In genomic region chr2:68993660-68994059, GRCh38 we compare ENCODE assay signal across 23 cellular contexts. TPM values are rescaled to one million over a fixed set of nuclear protein-coding genes. Genes with fewer than 3 reads are reported as not detected.
A peak's percentile ranks its signal among the peaks of the same experiment; 100 is the strongest.
DNase-seq lines count a peak whose midpoint lies in the region; ATAC-seq, FAIRE-seq and TF ChIP-seq lines count a peak whose summit lies in the region.
"Had no signal": no experiment of that assay in that cellular context is flagged by ENCODE, and none has a peak within 500 bp of the region (broad histone marks: within the 10 kb centered on the region; RNA-seq: fewer than 3 reads in every experiment).

No MANE protein-coding gene starts in this region.

- in situ Hi-C loops in HepG2 (cut with HindIII; ENCODE audit: extremely low pct_ligation_motif_present, low pct_unique_long_range_greater_than_20kb): no loop called here

- intact Hi-C loops in HepG2 (cut with micrococcal nuclease; ENCODE audit: unreplicated experiment): no loop called here
- intact Hi-C loops in right lobe of liver (cut with DNase I): no loop called here
- intact Hi-C loops in activated T-helper 2 cell treated with anti-CD3 and anti-CD28 coated beads, Interferon-gamma antibody, Interleukin-2, Interleukin-4, amounts not matched to agents 10 μg/mL and 5 μg/mL and 100 μg/mL, durations not matched to agents 14 hours and 24 hours and 36 hours (cut with micrococcal nuclease): no loop called here

- no peak overlapping the region for H2AFZ ChIP-seq in HepG2 (ENCODE audit: low read length)
- H2AFZ ChIP-seq: GM23248 had no signal

- DNase-seq in NCI-H1417 (lab: John Stamatoyannopoulos, UW): peak in 2 of 3 experiments; percentile 12 to 51
- no peak for DNase-seq in NCI-H1417 treated with DMSO at 0.1 percent for 48 hours (lab: John Stamatoyannopoulos, UW)
- peak; percentile 77 for DNase-seq in HepG2 (ENCODE audit: low spot score)
- DNase-seq in right lobe of liver: no peak
- DNase-seq in erythroblast (lab: John Stamatoyannopoulos, UW): peak; percentile 24 to 30
- no peak for DNase-seq in naive thymus-derived CD8-positive, alpha-beta T cell
- no peak for DNase-seq in activated T-helper 2 cell treated with anti-CD3 and anti-CD28 coated beads, Interferon-gamma antibody, Interleukin-2, Interleukin-4, amounts not matched to agents 10 μg/mL and 5 μg/mL and 100 μg/mL, durations not matched to agents 14 hours and 24 hours and 36 hours (ENCODE audit: low spot score)
- DNase-seq: 8988T; CD4-positive, alpha-beta memory T cell; GM23248; H9; HFFc6; MG63; NCI-H2029 treated with DMSO at 0.1 percent for 48 hours; NCI-H510A had no signal

- TF ChIP-seq RAD21 in HepG2 (CRISPR knock-in tag; IDR thresholded peaks at IDR 0.05): no peak

- no TSS peak for BruUV-seq in HepG2 (replicated peaks; lab: Mats Ljungman, UMichigan)

- ATAC-seq in HepG2 (peak; percentile 84), right lobe of liver (no peak), HG03439 (IDR thresholded peaks at IDR 0.05; ENCODE audit: unreplicated experiment) (no peak)
- no peak for ATAC-seq in naive thymus-derived CD8-positive, alpha-beta T cell
- ATAC-seq: K562 had no signal

- H3K36me3 ChIP-seq in HepG2 (replicated peaks in 1 of 2; ENCODE audit: control insufficient read depth in 1 of 2, insufficient read depth in 2 of 2, low read length in 2 of 2) (no peaks in the 10 kb centered on the region), right lobe of liver (no peaks in the 10 kb centered on the region)
- H3K36me3 ChIP-seq: BLaER1 treated with 17β-estradiol and CSF1 and Interleukin-3, amounts not matched to agents 10 nM and 100 nM; MG63 had no signal

- no peak overlapping the region for H3K27ac Mint-ChIP-seq in naive thymus-derived CD8-positive, alpha-beta T cell
- no peak overlapping the region for H3K27ac Mint-ChIP-seq in activated T-helper 2 cell treated with anti-CD3 and anti-CD28 coated beads, Interferon-gamma antibody, Interleukin-2, Interleukin-4, amounts not matched to agents 10 μg/mL and 5 μg/mL and 100 μg/mL, durations not matched to agents 14 hours and 24 hours and 36 hours
- H3K27ac Mint-ChIP-seq: CD4-positive, alpha-beta memory T cell; H9; HFFc6 had no signal

- POLR2A ChIA-PET in HepG2 (lab: Yijun Ruan, JAX): no interaction called here
- POLR2A ChIA-PET in naive thymus-derived CD8-positive, alpha-beta T cell (lab: Charles Lee): no interaction called here

- no peaks in the 10 kb centered on the region for H3K36me3 Mint-ChIP-seq in naive thymus-derived CD8-positive, alpha-beta T cell
- no peaks in the 10 kb centered on the region for H3K36me3 Mint-ChIP-seq in activated T-helper 2 cell treated with anti-CD3 and anti-CD28 coated beads, Interferon-gamma antibody, Interleukin-2, Interleukin-4, amounts not matched to agents 10 μg/mL and 5 μg/mL and 100 μg/mL, durations not matched to agents 14 hours and 24 hours and 36 hours (ENCODE audit: low read depth)
- H3K36me3 Mint-ChIP-seq: CD4-positive, alpha-beta memory T cell had no signal

- no peaks in the 10 kb centered on the region for H3K9me3 Mint-ChIP-seq in naive thymus-derived CD8-positive, alpha-beta T cell
- no peaks in the 10 kb centered on the region for H3K9me3 Mint-ChIP-seq in activated T-helper 2 cell treated with anti-CD3 and anti-CD28 coated beads, Interferon-gamma antibody, Interleukin-2, Interleukin-4, amounts not matched to agents 10 μg/mL and 5 μg/mL and 100 μg/mL, durations not matched to agents 14 hours and 24 hours and 36 hours
- H3K9me3 Mint-ChIP-seq: CD4-positive, alpha-beta memory T cell; H9; HFFc6 had no signal

- H3K9me3 ChIP-seq in HepG2 (ENCODE audit: low read length) (no peaks in the 10 kb centered on the region), right lobe of liver (no peaks in the 10 kb centered on the region)
- H3K9me3 ChIP-seq: BLaER1 treated with 17β-estradiol and CSF1 and Interleukin-3, amounts not matched to agents 10 nM and 100 nM; MG63 had no signal

- H3K9ac ChIP-seq in HepG2 (ENCODE audit: insufficient read depth, low read depth, low read length): no peak overlapping the region
- H3K9ac ChIP-seq: BLaER1 treated with 17β-estradiol and CSF1 and Interleukin-3, amounts not matched to agents 10 nM and 100 nM; GM23248 had no signal

- peaks cover 0 to 17% of the 10 kb centered on the region in 2 experiments; a peak in 2 of 5 replicates for H3K27me3 ChIP-seq in HepG2 (ENCODE audit: control insufficient read depth in 1 of 2, insufficient read depth in 2 of 2, low read length in 2 of 2)
- H3K27me3 ChIP-seq in right lobe of liver: no peaks in the 10 kb centered on the region
- H3K27me3 ChIP-seq: BLaER1 treated with 17β-estradiol and CSF1 and Interleukin-3, amounts not matched to agents 10 nM and 100 nM; MG63 had no signal

- peaks cover 26% of the 10 kb centered on the region for H3K4me1 ChIP-seq in HepG2 (ENCODE audit: insufficient read depth, low read length)
- peaks cover 0 to 12% (median 5%) of the 10 kb centered on the region in 4 donors for H3K4me1 ChIP-seq in right lobe of liver
- H3K4me1 ChIP-seq: BLaER1 treated with 17β-estradiol and CSF1 and Interleukin-3, amounts not matched to agents 10 nM and 100 nM had no signal

- WGBS in HepG2 (ENCODE audit: low lambda C conversion rate): 3% methylated on average over 7 of the region's 7 CpGs
- WGBS in right lobe of liver (ENCODE audit: insufficient coverage, low coverage, low lambda C conversion rate, missing lambda C conversion rate): 77% methylated on average over 7 of the region's 7 CpGs

- FAIRE-seq in HepG2 (lab: Jason Lieb, UNC): no peak
- FAIRE-seq: G401.6, GM12892, K562 had no signal

- peak overlapping the region; percentile 20; the same call in 1 of the 2 replicates for H3K4me2 ChIP-seq in HepG2 (ENCODE audit: low read depth, low read length)
- H3K4me2 ChIP-seq: BLaER1 treated with 17β-estradiol and CSF1 and Interleukin-3, amounts not matched to agents 10 nM and 100 nM had no signal

- CTCF ChIA-PET in HepG2 (lab: Yijun Ruan, JAX; ENCODE audit: low intra/inter-chr PET ratio, low total read pairs): no interaction called here

- H3K4me3 ChIP-seq in HepG2 (replicated peaks in 1 of 3; ENCODE audit: insufficient read depth in 1 of 3, low read depth in 2 of 3, low read length in 3 of 3): no peak overlapping the region
- no peak overlapping the region for H3K4me3 ChIP-seq in right lobe of liver
- H3K4me3 ChIP-seq: BLaER1 treated with 17β-estradiol and CSF1 and Interleukin-3, amounts not matched to agents 10 nM and 100 nM; GM23248; K562; MG63 had no signal

- H3K27ac ChIP-seq in HepG2 (ENCODE audit: extremely low read length, insufficient read depth, low read length) (no peak overlapping the region), right lobe of liver (no peak overlapping the region)
- H3K27ac ChIP-seq: BLaER1 treated with 17β-estradiol and CSF1 and Interleukin-3, amounts not matched to agents 10 nM and 100 nM; GM23248 had no signal

- peak in 1 of 2 experiments; percentile 50; a peak in 1 of 4 replicates for TF ChIP-seq EP300 in HepG2 (IDR thresholded peaks at IDR 0.05; ENCODE audit: low read depth in 2 of 2, low read length in 2 of 2)
- TF ChIP-seq EP300 in HepG2 (CRISPR knock-in tag; IDR thresholded peaks at IDR 0.05; ENCODE audit: borderline replicate concordance): no peak

- H3K79me2 ChIP-seq in HepG2 (ENCODE audit: insufficient read depth, low read length): no peaks in the 10 kb centered on the region

- TF ChIP-seq POLR2A in HepG2 (IDR thresholded peaks at IDR 0.05; ENCODE audit: insufficient read depth in 1 of 2, low read depth in 2 of 2, low read length in 2 of 2): no peak
- no peak for TF ChIP-seq POLR2A in right lobe of liver (IDR thresholded peaks at IDR 0.05)
- no peak for TF ChIP-seq POLR2A in erythroblast (IDR thresholded peaks at IDR 0.05; ENCODE audit: low read length)

- no peak overlapping the region for H3K4me3 Mint-ChIP-seq in naive thymus-derived CD8-positive, alpha-beta T cell
- no peak overlapping the region for H3K4me3 Mint-ChIP-seq in activated T-helper 2 cell treated with anti-CD3 and anti-CD28 coated beads, Interferon-gamma antibody, Interleukin-2, Interleukin-4, amounts not matched to agents 10 μg/mL and 5 μg/mL and 100 μg/mL, durations not matched to agents 14 hours and 24 hours and 36 hours (ENCODE audit: low read depth)
- H3K4me3 Mint-ChIP-seq: CD4-positive, alpha-beta memory T cell; H9; HFFc6 had no signal

- no peak for TF ChIP-seq CTCF in HepG2 (CRISPR knock-in tag; IDR thresholded peaks at IDR 0.05)
- no peak for TF ChIP-seq CTCF in right lobe of liver (IDR thresholded peaks at IDR 0.05)

- H3K27me3 Mint-ChIP-seq in naive thymus-derived CD8-positive, alpha-beta T cell: peaks cover 3 to 26% (median 16%) of the 10 kb centered on the region in 5 donors
- peaks cover 25% of the 10 kb centered on the region for H3K27me3 Mint-ChIP-seq in activated T-helper 2 cell treated with anti-CD3 and anti-CD28 coated beads, Interferon-gamma antibody, Interleukin-2, Interleukin-4, amounts not matched to agents 10 μg/mL and 5 μg/mL and 100 μg/mL, durations not matched to agents 14 hours and 24 hours and 36 hours (ENCODE audit: low read depth)

- peaks cover 0 to 3% (median 0%) of the 10 kb centered on the region in 4 donors for H3K4me1 Mint-ChIP-seq in naive thymus-derived CD8-positive, alpha-beta T cell
- H3K4me1 Mint-ChIP-seq in activated T-helper 2 cell treated with anti-CD3 and anti-CD28 coated beads, Interferon-gamma antibody, Interleukin-2, Interleukin-4, amounts not matched to agents 10 μg/mL and 5 μg/mL and 100 μg/mL, durations not matched to agents 14 hours and 24 hours and 36 hours (ENCODE audit: low read depth): no peaks in the 10 kb centered on the region
- H3K4me1 Mint-ChIP-seq: CD4-positive, alpha-beta memory T cell; H9 had no signal

- H4K20me1 ChIP-seq in HepG2 (ENCODE audit: insufficient read depth, low read length): no peaks in the 10 kb centered on the region
- H4K20me1 ChIP-seq: BLaER1 treated with 17β-estradiol and CSF1 and Interleukin-3, amounts not matched to agents 10 nM and 100 nM had no signal

RNA-seq across cellular contexts. Expression of gene GKN1, which starts 19.2 kb away (rescaled TPM):
- total RNA-seq in HepG2 (2016; rRNA removed; fragmentation: Illumina TruSeq; extraction: Trizol): not detected in 2 replicates
- not detected in 2 replicates for total RNA-seq in HepG2 (2016; cell fraction: cytosol; rRNA removed; fragmentation: Illumina TruSeq; extraction: Trizol; ENCODE audit: low read depth)
- total RNA-seq in HepG2 (2016; cell fraction: insoluble cytoplasmic fraction; rRNA removed; fragmentation: Illumina TruSeq; extraction: Trizol): not detected in 2 replicates
- total RNA-seq in HepG2 (2016; cell fraction: membrane; rRNA removed; fragmentation: Illumina TruSeq; extraction: Trizol): not detected in 2 replicates
- not detected in 2 replicates for total RNA-seq in HepG2 (2016; cell fraction: nucleus; rRNA removed; fragmentation: Illumina TruSeq; extraction: Trizol)
- polyA plus RNA-seq in HepG2 (2011; rRNA removed): not detected in 2 replicates
- not detected in 2 replicates for polyA plus RNA-seq in HepG2 (2011; cell fraction: cytosol; rRNA removed)
- not detected in 2 replicates for polyA plus RNA-seq in HepG2 (2011; cell fraction: nucleus; rRNA removed)
- polyA plus RNA-seq in HepG2 (2012): not detected in 2 replicates
- polyA plus RNA-seq in HepG2 (2016; cell fraction: cytosol; fragmentation: Illumina TruSeq; extraction: Trizol; ENCODE audit: low read depth): not detected in 2 replicates
- polyA plus RNA-seq in HepG2 (2016; cell fraction: insoluble cytoplasmic fraction; fragmentation: Illumina TruSeq; extraction: Trizol; ENCODE audit: low read depth): not detected in 2 replicates
- not detected in 2 replicates for polyA plus RNA-seq in HepG2 (2016; cell fraction: membrane; fragmentation: Illumina TruSeq; extraction: Trizol; ENCODE audit: low read depth)
- polyA plus RNA-seq in HepG2 (2016; cell fraction: nucleus; fragmentation: Illumina TruSeq; extraction: Trizol; ENCODE audit: insufficient read depth, low read depth): not detected in 2 replicates
- polyA minus RNA-seq in HepG2 (2011; rRNA and poly(A)+ RNA removed; ENCODE audit: low replicate concordance): not detected in 2 replicates
- polyA minus RNA-seq in HepG2 (2011; cell fraction: cytosol; rRNA and poly(A)+ RNA removed): not detected in 2 replicates
- polyA minus RNA-seq in HepG2 (2011; cell fraction: nucleus; rRNA and poly(A)+ RNA removed): not detected in 2 replicates
- total RNA-seq in right lobe of liver: not detected
- total RNA-seq in naive thymus-derived CD8-positive, alpha-beta T cell: not detected
- not detected for polyA plus RNA-seq in naive thymus-derived CD8-positive, alpha-beta T cell
- not detected in 2 replicates for total RNA-seq in activated T-helper 2 cell treated with anti-CD3 and anti-CD28 coated beads, Interferon-gamma antibody, Interleukin-2, Interleukin-4, amounts not matched to agents 10 μg/mL and 5 μg/mL and 100 μg/mL, durations not matched to agents 14 hours and 24 hours and 36 hours
- total RNA-seq: CD4-positive, alpha-beta memory T cell; Daoy; GM23248; H9; HFFc6; K562; LHCN-M2; T-helper 1 cell treated with Interleukin-12 subunit alpha and Interleukin-12 subunit beta and Interleukin-4 antibody, amounts not matched to agents 30 ng/mL and 1 ng/mL, for 36 hours had no signal
- polyA plus RNA-seq: CD4-positive, alpha-beta memory T cell; GM23248; K562 had no signal

RNA-seq across cellular contexts. Expression of gene ANTXR1, which starts 19.3 kb away (rescaled TPM):
- total RNA-seq in HepG2 (2016; rRNA removed; fragmentation: Illumina TruSeq; extraction: Trizol) (9.2 and 12.7 TPM in 2 replicates), right lobe of liver (1 to 10 TPM; 1.1 to 4.1 (median 2.9) TPM)
- total RNA-seq in HepG2 (2016; cell fraction: cytosol; rRNA removed; fragmentation: Illumina TruSeq; extraction: Trizol; ENCODE audit: low read depth): 1.9 and 2.4 TPM in 2 replicates
- total RNA-seq in HepG2 (2016; cell fraction: insoluble cytoplasmic fraction; rRNA removed; fragmentation: Illumina TruSeq; extraction: Trizol): 7.7 and 13.3 TPM in 2 replicates
- total RNA-seq in HepG2 (2016; cell fraction: membrane; rRNA removed; fragmentation: Illumina TruSeq; extraction: Trizol): 8.7 TPM in 2 replicates
- 25.0 and 27.3 TPM in 2 replicates for total RNA-seq in HepG2 (2016; cell fraction: nucleus; rRNA removed; fragmentation: Illumina TruSeq; extraction: Trizol)
- 3.6 and 4.5 TPM in 2 replicates for polyA plus RNA-seq in HepG2 (2011; rRNA removed)
- polyA plus RNA-seq in HepG2 (2011; cell fraction: cytosol; rRNA removed): 2.8 and 3.6 TPM in 2 replicates
- polyA plus RNA-seq in HepG2 (2011; cell fraction: nucleus; rRNA removed): 4.9 and 6.2 TPM in 2 replicates
- polyA plus RNA-seq in HepG2 (2012): 5.4 and 5.7 TPM in 2 replicates
- 2.8 TPM in 2 replicates for polyA plus RNA-seq in HepG2 (2016; cell fraction: cytosol; fragmentation: Illumina TruSeq; extraction: Trizol; ENCODE audit: low read depth)
- polyA plus RNA-seq in HepG2 (2016; cell fraction: insoluble cytoplasmic fraction; fragmentation: Illumina TruSeq; extraction: Trizol; ENCODE audit: low read depth): 13.7 and 15.0 TPM in 2 replicates
- 7.6 and 7.7 TPM in 2 replicates for polyA plus RNA-seq in HepG2 (2016; cell fraction: membrane; fragmentation: Illumina TruSeq; extraction: Trizol; ENCODE audit: low read depth)
- polyA plus RNA-seq in HepG2 (2016; cell fraction: nucleus; fragmentation: Illumina TruSeq; extraction: Trizol; ENCODE audit: insufficient read depth, low read depth): 30.8 and 33.8 TPM in 2 replicates
- polyA minus RNA-seq in HepG2 (2011; rRNA and poly(A)+ RNA removed; ENCODE audit: low replicate concordance): 9.6 and 50.4 TPM in 2 replicates
- 5.2 and 6.2 TPM in 2 replicates for polyA minus RNA-seq in HepG2 (2011; cell fraction: cytosol; rRNA and poly(A)+ RNA removed)
- 12.5 and 14.8 TPM in 2 replicates for polyA minus RNA-seq in HepG2 (2011; cell fraction: nucleus; rRNA and poly(A)+ RNA removed)
- total RNA-seq in naive thymus-derived CD8-positive, alpha-beta T cell: under 1 TPM; 0.08 to 0.14 TPM
- polyA plus RNA-seq in naive thymus-derived CD8-positive, alpha-beta T cell: under 1 TPM in 1 of 3 donors, not detected in 2; 0.20 TPM
- 0.05 TPM in 1 of 2 replicates, not detected in the other for total RNA-seq in activated T-helper 2 cell treated with anti-CD3 and anti-CD28 coated beads, Interferon-gamma antibody, Interleukin-2, Interleukin-4, amounts not matched to agents 10 μg/mL and 5 μg/mL and 100 μg/mL, durations not matched to agents 14 hours and 24 hours and 36 hours
- polyA plus RNA-seq: CD4-positive, alpha-beta memory T cell had no signal

RNA-seq across cellular contexts. Expression of gene GKN2, which starts 41.0 kb away (rescaled TPM):
- total RNA-seq in HepG2 (2016; rRNA removed; fragmentation: Illumina TruSeq; extraction: Trizol): not detected in 2 replicates
- not detected in 2 replicates for total RNA-seq in HepG2 (2016; cell fraction: cytosol; rRNA removed; fragmentation: Illumina TruSeq; extraction: Trizol; ENCODE audit: low read depth)
- total RNA-seq in HepG2 (2016; cell fraction: insoluble cytoplasmic fraction; rRNA removed; fragmentation: Illumina TruSeq; extraction: Trizol): not detected in 2 replicates
- total RNA-seq in HepG2 (2016; cell fraction: membrane; rRNA removed; fragmentation: Illumina TruSeq; extraction: Trizol): not detected in 2 replicates
- not detected in 2 replicates for total RNA-seq in HepG2 (2016; cell fraction: nucleus; rRNA removed; fragmentation: Illumina TruSeq; extraction: Trizol)
- not detected in 2 replicates for polyA plus RNA-seq in HepG2 (2011; rRNA removed)
- polyA plus RNA-seq in HepG2 (2011; cell fraction: cytosol; rRNA removed): not detected in 2 replicates
- polyA plus RNA-seq in HepG2 (2011; cell fraction: nucleus; rRNA removed): not detected in 2 replicates
- polyA plus RNA-seq in HepG2 (2012): not detected in 2 replicates
- polyA plus RNA-seq in HepG2 (2016; cell fraction: cytosol; fragmentation: Illumina TruSeq; extraction: Trizol; ENCODE audit: low read depth): not detected in 2 replicates
- polyA plus RNA-seq in HepG2 (2016; cell fraction: insoluble cytoplasmic fraction; fragmentation: Illumina TruSeq; extraction: Trizol; ENCODE audit: low read depth): not detected in 2 replicates
- not detected in 2 replicates for polyA plus RNA-seq in HepG2 (2016; cell fraction: membrane; fragmentation: Illumina TruSeq; extraction: Trizol; ENCODE audit: low read depth)
- not detected in 2 replicates for polyA plus RNA-seq in HepG2 (2016; cell fraction: nucleus; fragmentation: Illumina TruSeq; extraction: Trizol; ENCODE audit: insufficient read depth, low read depth)
- not detected in 2 replicates for polyA minus RNA-seq in HepG2 (2011; rRNA and poly(A)+ RNA removed; ENCODE audit: low replicate concordance)
- polyA minus RNA-seq in HepG2 (2011; cell fraction: cytosol; rRNA and poly(A)+ RNA removed): not detected in 2 replicates
- not detected in 2 replicates for polyA minus RNA-seq in HepG2 (2011; cell fraction: nucleus; rRNA and poly(A)+ RNA removed)
- not detected for total RNA-seq in right lobe of liver
- not detected for total RNA-seq in naive thymus-derived CD8-positive, alpha-beta T cell
- not detected for polyA plus RNA-seq in naive thymus-derived CD8-positive, alpha-beta T cell
- not detected in 2 replicates for total RNA-seq in activated T-helper 2 cell treated with anti-CD3 and anti-CD28 coated beads, Interferon-gamma antibody, Interleukin-2, Interleukin-4, amounts not matched to agents 10 μg/mL and 5 μg/mL and 100 μg/mL, durations not matched to agents 14 hours and 24 hours and 36 hours
- total RNA-seq: CD4-positive, alpha-beta memory T cell; GM23248; H9; HFFc6; K562; LHCN-M2; T-helper 1 cell treated with Interleukin-12 subunit alpha and Interleukin-12 subunit beta and Interleukin-4 antibody, amounts not matched to agents 30 ng/mL and 1 ng/mL, for 36 hours had no signal
- polyA plus RNA-seq: CD4-positive, alpha-beta memory T cell; GM23248; K562 had no signal

Comparison
In these comparisons a context has a peak if more than half of its experiments do, and no peak if none do; other contexts are left out.
1. DNase-seq: peak in NCI-H1417 (2 of 3), HepG2 (single experiment) and erythroblast (2 of 2); none in NCI-H1417 treated with DMSO at 0.1 percent for 48 hours (single experiment), right lobe of liver (0 of 3), naive thymus-derived CD8-positive, alpha-beta T cell (0 of 10) and activated T-helper 2 cell treated with anti-CD3 and anti-CD28 coated beads, Interferon-gamma antibody, Interleukin-2, Interleukin-4, amounts not matched to agents 10 μg/mL and 5 μg/mL and 100 μg/mL, durations not matched to agents 14 hours and 24 hours and 36 hours (single experiment).